Comparison of ENCODE assay signal across 8 cellular contexts in the genomic region with DNA sequence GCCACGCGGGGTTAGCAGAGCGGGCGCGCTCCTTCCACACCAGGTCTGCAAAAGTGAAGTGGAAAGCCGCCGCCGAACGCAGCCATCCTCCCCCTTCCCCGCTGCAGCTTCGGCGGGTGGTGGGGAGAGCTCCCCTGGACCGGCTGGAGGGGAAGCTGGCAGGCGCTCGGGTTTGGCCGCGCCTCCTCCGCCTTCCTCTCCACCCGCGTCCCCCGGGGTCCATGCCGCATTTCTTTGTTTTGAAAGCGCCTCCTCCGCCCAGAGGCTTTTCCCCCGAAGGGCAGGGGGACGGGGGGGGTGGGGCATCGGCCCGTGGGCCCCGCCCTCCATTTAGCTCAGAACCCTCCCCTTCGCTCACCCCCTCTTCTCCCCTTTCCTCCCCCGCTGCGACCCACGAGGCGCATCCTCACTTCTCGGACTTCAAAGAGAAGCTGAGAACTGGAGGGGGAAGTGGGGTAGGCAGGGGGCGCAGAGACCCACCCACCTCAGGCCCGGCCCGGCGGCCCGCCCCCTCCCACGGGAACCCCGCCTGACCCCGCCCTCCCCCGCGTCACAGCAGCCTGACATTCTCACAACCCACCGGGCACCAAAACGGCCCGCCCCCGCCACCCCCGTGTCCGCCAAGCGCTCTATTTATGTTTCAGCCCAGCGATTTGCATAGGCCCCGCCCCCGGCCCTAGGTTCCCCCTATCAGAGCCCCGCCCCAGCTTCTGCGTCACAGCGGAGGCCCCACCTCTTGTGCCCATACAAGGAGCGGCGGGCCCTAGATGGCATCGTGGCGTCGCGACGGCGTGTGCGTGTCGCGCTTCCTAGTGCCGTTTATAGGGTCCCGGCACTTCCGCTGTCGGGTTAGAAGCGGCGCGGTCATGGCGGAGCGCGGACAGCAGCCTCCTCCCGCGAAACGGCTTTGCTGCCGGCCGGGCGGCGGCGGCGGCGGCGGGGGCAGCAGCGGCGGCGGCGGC.
A peak's percentile ranks its signal among the peaks of the same experiment; 100 is the strongest.
DNase-seq lines count a peak whose midpoint lies in the region; ATAC-seq and TF ChIP-seq lines count a peak whose summit lies in the region.

Gene ZSWIM6, plus strand, starts transcription at position 852 of the 962 bp plus-strand sequence. Its CDS starts 15 bp downstream, at position 867.

- POLR2A ChIA-PET in AG04449 (lab: Yijun Ruan, JAX): interaction anchor here (0.5 to 2.9 kb wide), 29 partner anchors 11 to 341 kb away, joined by 3 to 20 read pairs (median 3); partner anchors contain the start of gene SMIM15

- peak; percentile 97 for DNase-seq in AG04449 (ENCODE audit: low read depth, low spot score)
- DNase-seq in NCI-H345 (lab: John Stamatoyannopoulos, UW): peak; percentile 99
- peak; percentile 97 for DNase-seq in activated CD4-positive, CD25-positive, alpha-beta regulatory T cell treated with anti-CD3 and anti-CD28 coated beads, Interleukin-2, amount 50 U/mL, for 16 hours (ENCODE audit: low read depth, low spot score)
- peak; percentile 98 to 99 for DNase-seq in central memory CD8-positive, alpha-beta T cell (ENCODE audit: low spot score in 2 of 2)
- peak; percentile 100 for DNase-seq in iris pigment epithelial cell (ENCODE audit: low read depth)
- DNase-seq in stimulated activated CD4-positive, alpha-beta T cell treated with anti-CD3 and anti-CD28 coated beads, Interleukin-12 subunit alpha, Interleukin-12 subunit beta, amount 100 ng/mL, for 24 hours (ENCODE audit: low read depth in 2 of 2): peak; percentile 94 to 97

- H3K4me3 ChIP-seq in AG04449 (ENCODE audit: low read depth, low read length): peak within 1 kb of the TSS; percentile 92

- no peaks in the 10 kb centered on the region for H3K9me3 Mint-ChIP-seq in central memory CD8-positive, alpha-beta T cell

- H3K36me3 Mint-ChIP-seq in central memory CD8-positive, alpha-beta T cell (ENCODE audit: insufficient read depth): peaks cover 26% of the 10 kb centered on the region

- H3K27ac Mint-ChIP-seq in central memory CD8-positive, alpha-beta T cell (ENCODE audit: low read depth): peak within 1 kb of the TSS; percentile 98

- CTCF ChIA-PET in AG04449 (lab: Yijun Ruan, JAX): interaction anchor here (0.8 to 3.2 kb wide), 16 partner anchors 10 to 385 kb away, joined by 3 to 25 read pairs (median 4); no protein-coding TSS in a partner anchor

- H3K4me1 Mint-ChIP-seq in central memory CD8-positive, alpha-beta T cell: peaks cover 66% of the 10 kb centered on the region

- H3K27me3 Mint-ChIP-seq in central memory CD8-positive, alpha-beta T cell: no peaks in the 10 kb centered on the region

- ATAC-seq in GM18909 (IDR thresholded peaks at IDR 0.05; ENCODE audit: poor library complexity, unreplicated experiment) (peak; percentile 80), HG03159 (IDR thresholded peaks at IDR 0.05; ENCODE audit: unreplicated experiment) (peak; percentile 74)
- ATAC-seq in central memory CD8-positive, alpha-beta T cell (replicated peaks; ENCODE audit: extremely low read depth, poor library complexity, severe bottlenecking): peak; percentile 73

- H3K4me3 Mint-ChIP-seq in central memory CD8-positive, alpha-beta T cell: peak within 1 kb of the TSS; percentile 97

- no peak for TF ChIP-seq CTCF in AG04449 (IDR thresholded peaks at IDR 0.05; ENCODE audit: insufficient read depth, low read length, missing control alignments)

Comparison
In these comparisons a context has a peak if more than half of its experiments do, and no peak if none do; other contexts are left out.
1. Peak in every context shown above with its lines: DNase-seq, ATAC-seq and H3K4me3 ChIP-seq.